In genomic region chr2:210170442-210171303, GRCh38 we compare ENCODE assay signal across 8 cellular contexts. TPM values are rescaled to one million over a fixed set of nuclear protein-coding genes. Genes with fewer than 3 reads are reported as not detected.
DNase-seq lines count a peak whose midpoint lies in the region; ATAC-seq and TF ChIP-seq lines count a peak whose summit lies in the region.

No MANE protein-coding gene starts in this region.

- peak; percentile 91 for DNase-seq in GM13977 (ENCODE audit: low spot score)
- peak; percentile 92 for DNase-seq in NCI-H146 (lab: John Stamatoyannopoulos, UW)
- peak; percentile 93 to 96 (median 95) for DNase-seq in T-helper 1 cell
- peak; percentile 87 for DNase-seq in amniotic stem cell (lab: John Stamatoyannopoulos, UW)
- peak; percentile 95 for DNase-seq in left cardiac atrium
- peak; percentile 93 to 99 (median 96) for DNase-seq in posterior cingulate gyrus
- DNase-seq in upper lobe of left lung = peak; percentile 94 to 96

- H3K9me3 ChIP-seq in upper lobe of left lung = no peaks in the 10 kb centered on the region

- peak; percentile 14 to 93 (median 52) for TF ChIP-seq POLR2A in upper lobe of left lung (IDR thresholded peaks at IDR 0.05)

- H3K36me3 ChIP-seq in upper lobe of left lung = no peaks in the 10 kb centered on the region

- peak; percentile 62 for ATAC-seq in HG02870 (IDR thresholded peaks at IDR 0.05; ENCODE audit: unreplicated experiment)
- ATAC-seq in left cardiac atrium = peak; percentile 87 to 90
- peak; percentile 90 to 94 for ATAC-seq in upper lobe of left lung (ENCODE audit: low FRiP score in 2 of 2)

- TF ChIP-seq EP300 in upper lobe of left lung (IDR thresholded peaks at IDR 0.05) = peak in 1 of 4 donors; percentile 62

- H3K27me3 ChIP-seq in upper lobe of left lung = no peaks in the 10 kb centered on the region

- WGBS in upper lobe of left lung, 2 donors = 0% methylated on average over 17 to 20 of the region's 64 CpGs

- peak overlapping the region; percentile 99 to 100 (median 100) for H3K27ac ChIP-seq in upper lobe of left lung

- peak overlapping the region; percentile 76 to 91 (median 90) for H3K4me3 ChIP-seq in upper lobe of left lung

- intact Hi-C loops in left cardiac atrium (cut with DNase I) = loop anchor here in 1 of 2 donors (5.0 kb wide), 1 partner anchor 168 kb away; the partner anchor contains the start of gene RPE
- intact Hi-C loops in posterior cingulate gyrus (cut with DNase I) = loop anchor here (1.0 kb wide), 1 partner anchor 169 kb away; no protein-coding TSS in a partner anchor

- peaks cover 20 to 38% (median 37%) of the 10 kb centered on the region in 4 donors for H3K4me1 ChIP-seq in upper lobe of left lung

- TF ChIP-seq CTCF in GM13977 (IDR thresholded peaks at IDR 0.05; ENCODE audit: extremely low read depth, insufficient read depth, missing control alignments) = no peak
- TF ChIP-seq CTCF in upper lobe of left lung (IDR thresholded peaks at IDR 0.05) = peak in 2 of 6 experiments; percentile 5 to 10

- in situ Hi-C loops in GM13977 (cut with MboI; ENCODE audit: low pct_unique_long_range_greater_than_20kb, low sequenced_read_pairs, unreplicated experiment) = no loop called here

RNA-seq across cellular contexts. Expression of gene KANSL1L, which starts 0.5 kb away (rescaled TPM):
- 10 to 100 TPM; 15.5 to 17.1 TPM for total RNA-seq in left cardiac atrium
- total RNA-seq in upper lobe of left lung = 100 to 1,000 TPM in 1 of 6 donors, 10 to 100 TPM in 5; 26.7 to 164 (median 46.7) TPM

RNA-seq across cellular contexts. Expression of gene ACADL, which starts 54.6 kb away (rescaled TPM):
- total RNA-seq in left cardiac atrium (1 to 10 TPM; 2.5 to 4.6 TPM), upper lobe of left lung (100 to 1,000 TPM in 2 of 6 donors, 10 to 100 TPM in 4; 20.1 to 131 (median 55.2) TPM)

Comparison
In these comparisons a context has a peak if more than half of its experiments do, and no peak if none do; other contexts are left out.
1. Peak in every context shown above with its lines: DNase-seq, ATAC-seq, H3K4me3 ChIP-seq and H3K27ac ChIP-seq.